ENCODE assay signal across 8 cellular contexts in the genomic region with DNA sequence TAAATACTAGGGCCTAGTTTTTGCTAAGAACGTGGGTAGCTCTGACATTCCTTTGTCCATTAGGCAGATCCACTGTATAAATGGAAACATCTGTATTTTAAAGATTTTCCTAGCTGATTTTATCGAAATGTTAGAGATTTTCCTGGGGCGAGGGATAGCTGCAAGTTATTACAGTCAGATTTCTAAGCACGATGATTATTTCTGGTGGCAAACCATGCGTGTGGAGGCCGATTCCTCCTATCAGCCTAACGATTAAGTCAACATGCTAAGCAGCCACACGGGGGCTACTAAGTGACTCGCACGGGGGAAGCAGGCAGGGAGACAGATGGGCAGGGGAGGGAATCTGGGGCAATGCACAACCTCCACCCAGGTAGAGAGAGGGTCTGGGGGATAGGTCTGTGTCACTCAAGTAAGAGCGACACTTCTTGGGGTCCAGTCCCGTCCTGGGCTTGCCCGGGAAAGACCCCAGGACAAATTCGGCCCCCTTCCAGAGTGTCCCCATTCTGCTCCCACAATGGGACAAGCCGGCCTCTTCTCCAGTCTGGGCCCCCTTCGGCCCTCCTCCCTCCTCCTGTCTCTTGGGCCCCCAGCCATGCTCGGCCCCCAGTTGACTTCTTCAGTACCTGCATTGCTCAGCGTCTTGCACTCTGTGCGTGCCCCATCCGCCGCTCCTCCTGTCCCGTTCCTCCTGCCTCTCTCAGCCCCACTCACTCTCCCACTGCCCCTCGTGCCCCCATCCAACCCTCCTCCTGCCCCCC. TPM values are rescaled to one million over a fixed set of nuclear protein-coding genes. Genes with fewer than 3 reads are reported as not detected.
DNase-seq lines count a peak whose midpoint lies in the region; ATAC-seq and TF ChIP-seq lines count a peak whose summit lies in the region.

No MANE protein-coding gene starts in this region.

- in situ Hi-C loops in Panc1 (cut with HindIII; ENCODE audit: low pct_unique_long_range_greater_than_20kb, low sequenced_read_pairs), result no loop called here

- intact Hi-C loops in Panc1 (cut with micrococcal nuclease; ENCODE audit: unreplicated experiment), result no loop called here

- H3K27me3 ChIP-seq in HUES64 (ENCODE audit: insufficient read depth, low read length), result no peaks in the 10 kb centered on the region
- H3K27me3 ChIP-seq in Panc1 (ENCODE audit: control insufficient read depth, insufficient read depth, low read length), result no peaks in the 10 kb centered on the region

- ATAC-seq in GM19372 (IDR thresholded peaks at IDR 0.05; ENCODE audit: low read depth, unreplicated experiment), result peak; percentile 3
- peak; percentile 66 for ATAC-seq in Panc1
- peak; percentile 27 for ATAC-seq in activated T-helper 17 cell treated with anti-CD3 and anti-CD28 coated beads, Interleukin-2, amount 50 U/mL, for 72 hours (replicated peaks)

- TF ChIP-seq CTCF in C4-2B (conservative IDR thresholded peaks at IDR 0.05) (peak; percentile 66; the same call in 1 of the 2 replicates), Panc1 (IDR thresholded peaks at IDR 0.05) (no peak; the same call in 1 of the 2 replicates), neural crest cell (conservative IDR thresholded peaks at IDR 0.05) (peak; percentile 60)

- H3K27me3 Mint-ChIP-seq in activated T-helper 17 cell treated with anti-CD3 and anti-CD28 coated beads, Interleukin-2, amount 50 U/mL, for 72 hours, result no peaks in the 10 kb centered on the region
- H3K27me3 Mint-ChIP-seq in neural crest cell (ENCODE audit: low read depth), result no peaks in the 10 kb centered on the region

- H3K4me1 ChIP-seq in HUES64 (ENCODE audit: insufficient read depth, low read length) (peaks cover 4% of the 10 kb centered on the region; the same call in 1 of the 2 replicates), Panc1 (ENCODE audit: control insufficient read depth, insufficient read depth, low read length) (peaks cover 15% of the 10 kb centered on the region)

- 7% methylated on average over 23 of the region's 23 CpGs for WGBS in HUES64

- H3K4me1 Mint-ChIP-seq in activated T-helper 17 cell treated with anti-CD3 and anti-CD28 coated beads, Interleukin-2, amount 50 U/mL, for 72 hours, result peaks cover 19% of the 10 kb centered on the region
- peaks cover 44% of the 10 kb centered on the region for H3K4me1 Mint-ChIP-seq in neural crest cell

- H3K4me3 ChIP-seq in HUES64 (ENCODE audit: low read length), result peak overlapping the region; percentile 100
- peak overlapping the region; percentile 77 to 85 for H3K4me3 ChIP-seq in Panc1 (ENCODE audit: low read depth in 2 of 2, low read length in 2 of 2)

- peak overlapping the region; percentile 82 for H3K9ac ChIP-seq in HUES64 (ENCODE audit: low read depth, low read length)

- peak overlapping the region; percentile 89 for H3K4me3 Mint-ChIP-seq in activated T-helper 17 cell treated with anti-CD3 and anti-CD28 coated beads, Interleukin-2, amount 50 U/mL, for 72 hours
- peak overlapping the region; percentile 88 for H3K4me3 Mint-ChIP-seq in neural crest cell

- BruUV-seq in Panc1 (replicated peaks; lab: Mats Ljungman, UMichigan), result no TSS peak

- no peaks in the 10 kb centered on the region for H3K9me3 ChIP-seq in HUES64 (ENCODE audit: insufficient read depth, low read depth, low read length)
- no peaks in the 10 kb centered on the region for H3K9me3 ChIP-seq in Panc1 (ENCODE audit: control insufficient read depth, insufficient read depth, low read depth, low read length)

- H3K27ac ChIP-seq in C4-2B, result peak overlapping the region; percentile 86
- peak overlapping the region; percentile 70 for H3K27ac ChIP-seq in HUES64 (ENCODE audit: low read depth, low read length)
- H3K27ac ChIP-seq in Panc1 (ENCODE audit: low read length), result peak overlapping the region; percentile 86

- H3K36me3 Mint-ChIP-seq in activated T-helper 17 cell treated with anti-CD3 and anti-CD28 coated beads, Interleukin-2, amount 50 U/mL, for 72 hours (ENCODE audit: low read depth), result peaks cover 18% of the 10 kb centered on the region
- H3K36me3 Mint-ChIP-seq in neural crest cell (ENCODE audit: low read depth), result peaks cover 9% of the 10 kb centered on the region

- H3K27ac Mint-ChIP-seq in activated T-helper 17 cell treated with anti-CD3 and anti-CD28 coated beads, Interleukin-2, amount 50 U/mL, for 72 hours, result peak overlapping the region; percentile 86
- peak overlapping the region; percentile 48 for H3K27ac Mint-ChIP-seq in neural crest cell (ENCODE audit: unreplicated experiment)

- H3K9me3 Mint-ChIP-seq in activated T-helper 17 cell treated with anti-CD3 and anti-CD28 coated beads, Interleukin-2, amount 50 U/mL, for 72 hours, result no peaks in the 10 kb centered on the region
- H3K9me3 Mint-ChIP-seq in neural crest cell, result no peaks in the 10 kb centered on the region

- H3K36me3 ChIP-seq in HUES64 (ENCODE audit: insufficient read depth, low read length) (peaks cover 20% of the 10 kb centered on the region), Panc1 (ENCODE audit: control insufficient read depth, insufficient read depth, low read length) (no peaks in the 10 kb centered on the region)

- CTCF ChIA-PET in Panc1 (lab: Charles Lee), result interaction anchor here (0.9 kb wide), 2 partner anchors 27 kb away, joined by 3 to 5 read pairs; no protein-coding TSS in a partner anchor

- POLR2A ChIA-PET in Panc1 (lab: Charles Lee), result interaction anchor here (0.7 to 1.1 kb wide), 3 partner anchors 12 to 878 kb away, joined by 3 to 20 read pairs (median 4); no protein-coding TSS in a partner anchor

- DNase-seq in Panc1 (ENCODE audit: low read depth, low spot score) (peak; percentile 18), fibroblast of the conjunctiva (ENCODE audit: low read depth) (peak; percentile 59), neural crest cell (ENCODE audit: low read depth, low spot score) (peak; percentile 57), superior temporal gyrus (ENCODE audit: extremely low spot score) (peak; percentile 59)

RNA-seq across cellular contexts. Expression of gene C11orf24, which starts 0.6 kb away (rescaled TPM):
- polyA plus RNA-seq in HUES64 (2013, experiment 1 of 2), result 33.9 TPM
- 35.7 TPM for polyA plus RNA-seq in HUES64 (2013, experiment 2 of 2)
- total RNA-seq in Panc1 (2021; ENCODE audit: unreplicated experiment), result 53.1 TPM
- polyA plus RNA-seq in Panc1 (2012; ENCODE audit: insufficient read length), result 48.1 TPM
- total RNA-seq in activated T-helper 17 cell treated with anti-CD3 and anti-CD28 coated beads, Interleukin-2, amount 50 U/mL, for 72 hours, result 10 to 100 TPM; 26.6 to 38.7 TPM
- 54.2 and 54.5 TPM in 2 replicates for total RNA-seq in neural crest cell

RNA-seq across cellular contexts. Expression of gene LRP5, which starts 41.2 kb away (rescaled TPM):
- 16.6 TPM for polyA plus RNA-seq in HUES64 (2013, experiment 1 of 2)
- polyA plus RNA-seq in HUES64 (2013, experiment 2 of 2), result 25.4 TPM
- total RNA-seq in Panc1 (2021; ENCODE audit: unreplicated experiment) (171 TPM), neural crest cell (43.4 and 44.3 TPM in 2 replicates)
- polyA plus RNA-seq in Panc1 (2012; ENCODE audit: insufficient read length), result 357 TPM
- 1 to 10 TPM; 4.6 to 6.0 TPM for total RNA-seq in activated T-helper 17 cell treated with anti-CD3 and anti-CD28 coated beads, Interleukin-2, amount 50 U/mL, for 72 hours

RNA-seq across cellular contexts. Expression of gene KMT5B, which starts 58.1 kb away (rescaled TPM):
- polyA plus RNA-seq in HUES64 (2013, experiment 1 of 2), result 28.8 TPM
- 33.5 TPM for polyA plus RNA-seq in HUES64 (2013, experiment 2 of 2)
- total RNA-seq in Panc1 (2021; ENCODE audit: unreplicated experiment) (48.6 TPM), neural crest cell (42.7 and 43.7 TPM in 2 replicates)
- 36.9 TPM for polyA plus RNA-seq in Panc1 (2012; ENCODE audit: insufficient read length)
- 10 to 100 TPM; 20.1 to 30.0 TPM for total RNA-seq in activated T-helper 17 cell treated with anti-CD3 and anti-CD28 coated beads, Interleukin-2, amount 50 U/mL, for 72 hours

Comparison
In these comparisons a context has a peak if more than half of its experiments do, and no peak if none do; other contexts are left out.
1. Peak in every context shown above with its lines: DNase-seq, ATAC-seq, H3K4me3 ChIP-seq and H3K27ac ChIP-seq.
2. ATAC-seq: peak in every context shown above with its lines; median percentile 66 in Panc1; 27 in activated T-helper 17 cell treated with anti-CD3 and anti-CD28 coated beads, Interleukin-2, amount 50 U/mL, for 72 hours; 3 in GM19372.